Comparison of ENCODE assay signal across 16 cellular contexts in genomic region chr9:7293091-7293490, GRCh38.
"Had no signal": no experiment of that assay in that cellular context is flagged by ENCODE, and none has a peak within 500 bp of the region (broad histone marks: within the 10 kb centered on the region; RNA-seq: fewer than 3 reads in every experiment).

No MANE protein-coding gene starts in this region.

- H3K9me3 ChIP-seq: ascending aorta, breast epithelium, gastrocnemius medialis, heart right ventricle, lower lobe of right lung, ovary, spleen had no signal

- H3K27ac Mint-ChIP-seq: dendritic cell treated with granulocyte-macrophage colony-stimulating factor and Interleukin-4, amounts not matched to agents 40 ng/mL and 50 ng/mL, for 4 days; mesothelial cell of epicardium; naive B cell had no signal

- H3K4me3 ChIP-seq: ascending aorta, breast epithelium, gastrocnemius medialis, heart right ventricle, lower lobe of right lung, ovary, spleen had no signal

- H3K27me3 ChIP-seq: ascending aorta, gastrocnemius medialis, heart right ventricle, ovary had no signal

- H3K9me3 Mint-ChIP-seq: dendritic cell treated with granulocyte-macrophage colony-stimulating factor and Interleukin-4, amounts not matched to agents 40 ng/mL and 50 ng/mL, for 4 days had no signal

- H3K4me1 Mint-ChIP-seq: mesothelial cell of epicardium had no signal

- H3K4me3 Mint-ChIP-seq: dendritic cell treated with granulocyte-macrophage colony-stimulating factor and Interleukin-4, amounts not matched to agents 40 ng/mL and 50 ng/mL, for 4 days; mesothelial cell of epicardium; naive B cell had no signal

- H3K27ac ChIP-seq: ascending aorta, breast epithelium, gastrocnemius medialis, heart right ventricle, lower lobe of right lung, ovary, spleen had no signal

- DNase-seq: activated CD4-positive, alpha-beta T cell treated with anti-CD3 and anti-CD28 coated beads, Interleukin-2, amount 50 U/mL, for 48 hours; activated CD4-positive, CD25-positive, alpha-beta regulatory T cell treated with anti-CD3 and anti-CD28 coated beads, Interleukin-2, amount 50 U/mL, for 72 hours; effector memory CD4-positive, alpha-beta T cell; gastrocnemius medialis; heart right ventricle; left cardiac atrium; lower lobe of right lung; naive B cell; ovary; spleen; SW 1271 had no signal

- H3K36me3 Mint-ChIP-seq: mesothelial cell of epicardium, naive B cell had no signal

- H3K4me1 ChIP-seq: ascending aorta, breast epithelium, gastrocnemius medialis, heart right ventricle, lower lobe of right lung, spleen had no signal

- ATAC-seq: gastrocnemius medialis, heart right ventricle, left cardiac atrium, lower lobe of right lung, sciatic nerve had no signal

- H3K36me3 ChIP-seq: ascending aorta, breast epithelium, gastrocnemius medialis, heart right ventricle, lower lobe of right lung, ovary, spleen had no signal

- H3K27me3 Mint-ChIP-seq: dendritic cell treated with granulocyte-macrophage colony-stimulating factor and Interleukin-4, amounts not matched to agents 40 ng/mL and 50 ng/mL, for 4 days had no signal
